16 cellular contexts compared by ENCODE assay signal in genomic region chr9:78605029-78605930, GRCh38.
DNase-seq lines count a peak whose midpoint lies in the region; ATAC-seq and TF ChIP-seq lines count a peak whose summit lies in the region.
"Had no signal": no experiment of that assay in that cellular context is flagged by ENCODE, and none has a peak within 500 bp of the region (broad histone marks: within the 10 kb centered on the region; RNA-seq: fewer than 3 reads in every experiment).

No MANE protein-coding gene starts in this region.

- H3K27ac ChIP-seq in right cardiac atrium (ENCODE audit: low read length) (no peak overlapping the region), heart right ventricle (no peak overlapping the region), mesodermal cell (ENCODE audit: low read depth, low read length, severe bottlenecking) (peak overlapping the region; percentile 77)
- H3K27ac ChIP-seq: adrenal gland, left lung, thyroid gland had no signal

- DNase-seq in right cardiac atrium (peak in 2 of 3 donors; percentile 11 to 50), heart right ventricle (no peak), ecto neural progenitor cell (ENCODE audit: low spot score) (peak; percentile 53)
- DNase-seq in activated naive CD4-positive, alpha-beta T cell treated with Interleukin-2 at 50 U/mL for 16 hours = no peak
- DNase-seq in stimulated activated naive CD8-positive, alpha-beta T cell treated with anti-CD3 and anti-CD28 coated beads, Interleukin-15, amount 100 ng/mL, for 72 hours = no peak
- no peak for DNase-seq in activated CD4-positive, alpha-beta T cell treated with anti-CD3 and anti-CD28 coated beads, Interleukin-2, amount 50 U/mL, for 1 hour
- DNase-seq: activated CD4-positive, CD25-positive, alpha-beta regulatory T cell treated with anti-CD3 and anti-CD28 coated beads, Interleukin-2, amount 50 U/mL, for 72 hours; activated T-cell treated with anti-CD3 and anti-CD28 coated beads, Interleukin-2, amount 50 U/mL, for 1 hour; adrenal gland; Calu3; left lung; NCI-H2081 treated with DMSO at 0.1 percent for 48 hours; PC-3; thyroid gland had no signal

- no peaks in the 10 kb centered on the region for H3K9me3 Mint-ChIP-seq in stimulated activated naive CD8-positive, alpha-beta T cell treated with anti-CD3 and anti-CD28 coated beads, Interleukin-15, amount 100 ng/mL, for 72 hours

- H3K27ac Mint-ChIP-seq in stimulated activated naive CD8-positive, alpha-beta T cell treated with anti-CD3 and anti-CD28 coated beads, Interleukin-15, amount 100 ng/mL, for 72 hours = no peak overlapping the region

- ATAC-seq in right cardiac atrium (peak; percentile 55 to 87), heart right ventricle (no peak), HG03571 (IDR thresholded peaks at IDR 0.05; ENCODE audit: unreplicated experiment) (no peak)
- no peak for ATAC-seq in stimulated activated naive CD8-positive, alpha-beta T cell treated with anti-CD3 and anti-CD28 coated beads, Interleukin-15, amount 100 ng/mL, for 72 hours
- ATAC-seq: left lung, PC-3 had no signal

- no peaks in the 10 kb centered on the region for H3K9me3 ChIP-seq in right cardiac atrium (ENCODE audit: control insufficient read depth, low read length)
- H3K9me3 ChIP-seq in heart right ventricle = no peaks in the 10 kb centered on the region
- H3K9me3 ChIP-seq in mesodermal cell (ENCODE audit: control insufficient read depth, low read length) = peaks cover 7% of the 10 kb centered on the region
- H3K9me3 ChIP-seq: adrenal gland, left lung, thyroid gland had no signal

- H3K4me3 Mint-ChIP-seq in stimulated activated naive CD8-positive, alpha-beta T cell treated with anti-CD3 and anti-CD28 coated beads, Interleukin-15, amount 100 ng/mL, for 72 hours = no peak overlapping the region

- H3K4me1 ChIP-seq in right cardiac atrium (ENCODE audit: control insufficient read depth, insufficient read depth, low read length) (peaks cover 4% of the 10 kb centered on the region), heart right ventricle (no peaks in the 10 kb centered on the region), mesodermal cell (ENCODE audit: control insufficient read depth, insufficient read depth, low read length, poor library complexity, severe bottlenecking) (peaks cover 9% of the 10 kb centered on the region)
- H3K4me1 ChIP-seq: adrenal gland, left lung, thyroid gland had no signal

- no peaks in the 10 kb centered on the region for H3K36me3 ChIP-seq in heart right ventricle
- no peaks in the 10 kb centered on the region for H3K36me3 ChIP-seq in mesodermal cell (ENCODE audit: control insufficient read depth, insufficient read depth, low read length)
- H3K36me3 ChIP-seq: adrenal gland, left lung, thyroid gland had no signal

- no peak for TF ChIP-seq CTCF in heart right ventricle (IDR thresholded peaks at IDR 0.05)

- no peaks in the 10 kb centered on the region for H3K4me1 Mint-ChIP-seq in stimulated activated naive CD8-positive, alpha-beta T cell treated with anti-CD3 and anti-CD28 coated beads, Interleukin-15, amount 100 ng/mL, for 72 hours

- no peak overlapping the region for H3K4me3 ChIP-seq in right cardiac atrium (ENCODE audit: low read length)
- no peak overlapping the region for H3K4me3 ChIP-seq in heart right ventricle
- no peak overlapping the region for H3K4me3 ChIP-seq in mesodermal cell (ENCODE audit: extremely low read depth, insufficient read depth, low read length, poor library complexity, severe bottlenecking)
- H3K4me3 ChIP-seq: adrenal gland, left lung, thyroid gland had no signal

- no peaks in the 10 kb centered on the region for H3K27me3 ChIP-seq in right cardiac atrium (ENCODE audit: control insufficient read depth, insufficient read depth)
- H3K27me3 ChIP-seq in heart right ventricle = peaks cover 0 to 13% (median 0%) of the 10 kb centered on the region in 7 donors
- H3K27me3 ChIP-seq: thyroid gland had no signal

- 37% methylated on average over 17 of the region's 17 CpGs for WGBS in right cardiac atrium
- WGBS in heart right ventricle, 2 donors = 41 to 46% methylated on average over 17 of the region's 17 CpGs
- WGBS in mesodermal cell (ENCODE audit: insufficient coverage in 2 of 2), 2 experiments = 77 to 78% methylated on average over 13 to 14 of the region's 17 CpGs

- peaks cover 8% of the 10 kb centered on the region for H3K27me3 Mint-ChIP-seq in stimulated activated naive CD8-positive, alpha-beta T cell treated with anti-CD3 and anti-CD28 coated beads, Interleukin-15, amount 100 ng/mL, for 72 hours

- intact Hi-C loops in right cardiac atrium (cut with DNase I) (no loop called here), heart right ventricle (cut with DNase I) (loop anchor here in 2 of 10 donors (5.0 to 10.0 kb wide), 2 partner anchors 180 to 252 kb away; no protein-coding TSS in a partner anchor)

Comparison
In these comparisons a context has a peak if more than half of its experiments do, and no peak if none do; other contexts are left out.
1. ATAC-seq: peak in right cardiac atrium (2 of 2); none in heart right ventricle (0 of 8), HG03571 (single experiment) and stimulated activated naive CD8-positive, alpha-beta T cell treated with anti-CD3 and anti-CD28 coated beads, Interleukin-15, amount 100 ng/mL, for 72 hours (single experiment).
2. DNase-seq: peak in right cardiac atrium (2 of 3) and ecto neural progenitor cell (single experiment); none in heart right ventricle (0 of 2), activated naive CD4-positive, alpha-beta T cell treated with Interleukin-2 at 50 U/mL for 16 hours (single experiment), stimulated activated naive CD8-positive, alpha-beta T cell treated with anti-CD3 and anti-CD28 coated beads, Interleukin-15, amount 100 ng/mL, for 72 hours (0 of 2) and activated CD4-positive, alpha-beta T cell treated with anti-CD3 and anti-CD28 coated beads, Interleukin-2, amount 50 U/mL, for 1 hour (single experiment).